In the genomic region with DNA sequence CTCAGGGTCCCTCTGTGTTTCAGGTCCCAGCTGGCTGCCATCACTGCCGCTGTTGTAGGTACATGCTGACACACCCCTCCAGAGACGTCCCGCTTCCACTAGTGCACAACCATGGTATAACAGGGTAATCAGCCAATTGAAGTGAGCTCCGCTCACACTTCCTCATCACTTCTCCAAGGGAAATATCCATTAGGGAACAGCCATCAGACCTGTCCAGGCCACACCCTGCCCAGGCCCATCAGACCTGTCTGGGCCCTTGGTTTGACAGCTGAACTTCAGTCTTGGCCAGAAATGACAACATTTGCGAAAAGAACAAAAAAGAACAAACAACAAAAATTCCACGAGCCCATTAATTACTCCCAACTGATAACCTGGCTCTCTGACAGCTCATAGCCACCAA, we compare ENCODE assay signal across 26 cellular contexts. TPM values are rescaled to one million over a fixed set of nuclear protein-coding genes. Genes with fewer than 3 reads are reported as not detected.
"Had no signal": no experiment of that assay in that cellular context is flagged by ENCODE, and none has a peak within 500 bp of the region (broad histone marks: within the 10 kb centered on the region; RNA-seq: fewer than 3 reads in every experiment).

No MANE protein-coding gene starts in this region.

- H3K27ac ChIP-seq: SJSA1, SK-N-MC had no signal

- H3K9me3 ChIP-seq: SJSA1 had no signal

- H3K4me3 ChIP-seq: SJSA1, SK-N-MC had no signal

- H3K27me3 ChIP-seq: SJSA1 had no signal

- DNase-seq: KBM-7, MV-4-11, NCI-H1048, NCI-H1105, NCI-H1417, NCI-H1436 treated with DMSO at 0.1 percent for 48 hours, NCI-H1694, NCI-H187 treated with DMSO at 0.1 percent for 48 hours, NCI-H2029 treated with DMSO at 0.1 percent for 48 hours, NCI-H2107, NCI-H2171, NCI-H226, NCI-H446, NCI-H510A, NCI-H524 treated with DMSO at 0.1 percent for 48 hours, NCI-H69, NCI-H774, Right ventricle myocardium superior, RPMI8226, SIG-M5 had no signal

- H3K36me3 ChIP-seq: SJSA1 had no signal

- H3K4me1 ChIP-seq: SJSA1 had no signal

RNA-seq across cellular contexts. Expression of gene MYH16, which starts 11.0 kb away (rescaled TPM):
- total RNA-seq: LHCN-M2, Right ventricle myocardium superior, SJSA1 had no signal
- polyA plus RNA-seq: IgD-negative memory B cell had no signal

RNA-seq across cellular contexts. Expression of gene KPNA7, which starts 53.7 kb away (rescaled TPM):
- total RNA-seq: HT1080, LHCN-M2, MCF 10A, Right ventricle myocardium superior, SJSA1 had no signal
- polyA plus RNA-seq: IgD-negative memory B cell had no signal
